9 cellular contexts compared by ENCODE assay signal in genomic region chr5:55440188-55440646, GRCh38.
DNase-seq lines count a peak whose midpoint lies in the region; FAIRE-seq and TF ChIP-seq lines count a peak whose summit lies in the region.
"Had no signal": no experiment of that assay in that cellular context is flagged by ENCODE, and none has a peak within 500 bp of the region (broad histone marks: within the 10 kb centered on the region; RNA-seq: fewer than 3 reads in every experiment).

No MANE protein-coding gene starts in this region.

- H3K27me3 Mint-ChIP-seq in activated naive CD4-positive, alpha-beta T cell treated with anti-CD3 and anti-CD28 coated beads for 36 hours (ENCODE audit: low read depth), result no peaks in the 10 kb centered on the region

- peak overlapping the region; percentile 55 for H3K9ac ChIP-seq in adipocyte (ENCODE audit: low read length)

- intact Hi-C loops in activated naive CD4-positive, alpha-beta T cell treated with anti-CD3 and anti-CD28 coated beads for 36 hours (cut with micrococcal nuclease), result loop anchor here (1.0 to 10.0 kb wide), 7 partner anchors 19 to 475 kb away; partner anchors contain the start of gene CDC20B
- intact Hi-C loops in thyroid gland (cut with DNase I), result no loop called here

- H3K27ac Mint-ChIP-seq in activated naive CD4-positive, alpha-beta T cell treated with anti-CD3 and anti-CD28 coated beads for 36 hours, result no peak overlapping the region

- H3K27ac ChIP-seq in thyroid gland, result peak overlapping the region; percentile 75 to 90 (median 86)

- H3K9me3 ChIP-seq in adipocyte (ENCODE audit: control insufficient read depth, low read length) (no peaks in the 10 kb centered on the region), thyroid gland (no peaks in the 10 kb centered on the region)

- no peak for FAIRE-seq in GM12891 (lab: Jason Lieb, UNC)

- no peak overlapping the region for H3K4me3 Mint-ChIP-seq in activated naive CD4-positive, alpha-beta T cell treated with anti-CD3 and anti-CD28 coated beads for 36 hours

- peaks cover 50% of the 10 kb centered on the region for H3K4me1 ChIP-seq in adipocyte (ENCODE audit: control insufficient read depth, insufficient read depth, low read length)
- H3K4me1 ChIP-seq in thyroid gland, result peaks cover 33 to 43% of the 10 kb centered on the region in 2 donors

- WGBS in thyroid gland, 2 donors, result 31% methylated on average over 6 of the region's 6 CpGs

- H3K36me3 ChIP-seq in adipocyte (ENCODE audit: control insufficient read depth, insufficient read depth, low read length, severe bottlenecking) (peaks cover 32% of the 10 kb centered on the region), thyroid gland (no peaks in the 10 kb centered on the region)

- TF ChIP-seq POLR2A in thyroid gland (IDR thresholded peaks at IDR 0.05) (no peak), GM12891 (IDR thresholded peaks at IDR 0.05; ENCODE audit: low read depth, low read length) (no peak)

- no peak for TF ChIP-seq CTCF in thyroid gland (IDR thresholded peaks at IDR 0.05)

- H3K27me3 ChIP-seq in adipocyte (replicated peaks; ENCODE audit: control insufficient read depth, insufficient read depth, low read length), result no peaks in the 10 kb centered on the region
- H3K27me3 ChIP-seq in thyroid gland, result no peaks in the 10 kb centered on the region

- H3K4me1 Mint-ChIP-seq in activated naive CD4-positive, alpha-beta T cell treated with anti-CD3 and anti-CD28 coated beads for 36 hours (ENCODE audit: low read depth), result peaks cover 44% of the 10 kb centered on the region

- DNase-seq in activated naive CD4-positive, alpha-beta T cell treated with anti-CD3 and anti-CD28 coated beads for 36 hours, result peak; percentile 29
- DNase-seq in activated naive CD4-positive, alpha-beta T cell treated with anti-CD3 and anti-CD28 coated beads, Interleukin-2, amount 50 U/mL, for 16 hours, result no peak
- DNase-seq in adipocyte (ENCODE audit: low read depth) (peak; percentile 27), iris pigment epithelial cell (ENCODE audit: low read depth) (peak; percentile 79), thyroid gland (peak; percentile 84 to 86), putamen (ENCODE audit: low spot score) (no peak), GM12891 (ENCODE audit: insufficient read length, low spot score) (no peak), cerebellar nuclear complex (lab: John Stamatoyannopoulos, UW) (no peak)
- DNase-seq: NCI-H446 had no signal

- CTCF ChIA-PET in activated naive CD4-positive, alpha-beta T cell treated with anti-CD3 and anti-CD28 coated beads for 36 hours (lab: Charles Lee), result interaction anchor here (1.0 to 1.4 kb wide), 2 partner anchors 32 to 250 kb away, joined by 3 to 4 read pairs; no protein-coding TSS in a partner anchor

- peaks cover 16% of the 10 kb centered on the region for H3K36me3 Mint-ChIP-seq in activated naive CD4-positive, alpha-beta T cell treated with anti-CD3 and anti-CD28 coated beads for 36 hours (ENCODE audit: low read depth)

- H3K4me3 ChIP-seq in adipocyte (ENCODE audit: low read length) (no peak overlapping the region), thyroid gland (replicated peaks in 1 of 3) (no peak overlapping the region)

- peaks cover 9% of the 10 kb centered on the region for H3K9me3 Mint-ChIP-seq in activated naive CD4-positive, alpha-beta T cell treated with anti-CD3 and anti-CD28 coated beads for 36 hours

TF ChIP-seq in GM12891, 5 proteins besides CTCF, POLR2A, EP300 and RAD21:
- TF ChIP-seq SPI1 (IDR thresholded peaks at IDR 0.05; ENCODE audit: low read depth, low read length) (no peak), POU2F2 (IDR thresholded peaks at IDR 0.05; ENCODE audit: low read depth, low read length) (no peak)
TF ChIP-seq in GM12891: peak in this region for 0.

Comparison
In these comparisons a context has a peak if more than half of its experiments do, and no peak if none do; other contexts are left out.
1. DNase-seq: peak in activated naive CD4-positive, alpha-beta T cell treated with anti-CD3 and anti-CD28 coated beads for 36 hours (single experiment), adipocyte (single experiment), iris pigment epithelial cell (single experiment) and thyroid gland (2 of 2); none in activated naive CD4-positive, alpha-beta T cell treated with anti-CD3 and anti-CD28 coated beads, Interleukin-2, amount 50 U/mL, for 16 hours (single experiment), putamen (single experiment), GM12891 (single experiment) and cerebellar nuclear complex (0 of 2).